Comparison of ENCODE assay signal across 14 cellular contexts in genomic region chr19:23436944-23437343, GRCh38. TPM values are rescaled to one million over a fixed set of nuclear protein-coding genes. Genes with fewer than 3 reads are reported as not detected.
DNase-seq lines count a peak whose midpoint lies in the region; FAIRE-seq and TF ChIP-seq lines count a peak whose summit lies in the region.
"Had no signal": no experiment of that assay in that cellular context is flagged by ENCODE, and none has a peak within 500 bp of the region (broad histone marks: within the 10 kb centered on the region; RNA-seq: fewer than 3 reads in every experiment).

No MANE protein-coding gene starts in this region.

- peak; percentile 29 for DNase-seq in BE2C
- DNase-seq in SK-MEL-5 (ENCODE audit: low read depth, low spot score), result peak; percentile 29
- no peak for DNase-seq in foreskin fibroblast
- no peak for DNase-seq in T-helper 2 cell treated with Interferon-gamma antibody and Interleukin-4, amounts not matched to agents 5 μg/mL and 100 μg/mL, for 36 hours (ENCODE audit: low spot score)
- no peak for DNase-seq in ACHN
- no peak for DNase-seq in coronary artery (ENCODE audit: low spot score)
- DNase-seq in D721Med (ENCODE audit: insufficient read length, low spot score), result no peak
- DNase-seq: activated naive CD4-positive, alpha-beta T cell treated with Interleukin-2 at 50 U/mL for 16 hours; CD8-positive, alpha-beta memory T cell; Peyer's patch; T-helper 9 cell had no signal

- no peaks in the 10 kb centered on the region for H3K27me3 ChIP-seq in BE2C
- H3K27me3 ChIP-seq: Peyer's patch had no signal

- H3K4me3 ChIP-seq in BE2C (ENCODE audit: low read depth, low read length) (no peak overlapping the region), GM12875 (ENCODE audit: low read depth, low read length) (no peak overlapping the region), foreskin fibroblast (ENCODE audit: low read depth in 1 of 2, low read length in 2 of 2) (no peak overlapping the region), coronary artery (no peak overlapping the region)
- H3K4me3 ChIP-seq: lung, Peyer's patch had no signal

- TF ChIP-seq CTCF in BE2C (IDR thresholded peaks at IDR 0.05; ENCODE audit: low read depth, low read length) (peak; percentile 55), GM12875 (IDR thresholded peaks at IDR 0.05; ENCODE audit: borderline replicate concordance, insufficient read depth, low read depth, low read length) (peak; percentile 47), foreskin fibroblast (IDR thresholded peaks at IDR 0.05; ENCODE audit: low read depth, low read length) (peak; percentile 20), coronary artery (IDR thresholded peaks at IDR 0.05) (no peak), D721Med (IDR thresholded peaks at IDR 0.05; ENCODE audit: insufficient read depth, missing control alignments) (no peak)

- in situ Hi-C loops in SK-MEL-5 (cut with HindIII; ENCODE audit: low pct_unique_long_range_greater_than_20kb, low sequenced_read_pairs) (no loop called here), ACHN (cut with HindIII; ENCODE audit: low pct_ligation_motif_present, low pct_unique_long_range_greater_than_20kb, low sequenced_read_pairs) (no loop called here)

- no peak overlapping the region for H3K27ac Mint-ChIP-seq in T-helper 2 cell treated with Interferon-gamma antibody and Interleukin-4, amounts not matched to agents 5 μg/mL and 100 μg/mL, for 36 hours
- H3K27ac Mint-ChIP-seq: CD8-positive, alpha-beta memory T cell had no signal

- H3K36me3 ChIP-seq in BE2C, result no peaks in the 10 kb centered on the region
- H3K36me3 ChIP-seq: Peyer's patch had no signal

- H3K4me3 Mint-ChIP-seq in T-helper 2 cell treated with Interferon-gamma antibody and Interleukin-4, amounts not matched to agents 5 μg/mL and 100 μg/mL, for 36 hours, result no peak overlapping the region
- H3K4me3 Mint-ChIP-seq: CD8-positive, alpha-beta memory T cell had no signal

- H3K36me3 Mint-ChIP-seq in T-helper 2 cell treated with Interferon-gamma antibody and Interleukin-4, amounts not matched to agents 5 μg/mL and 100 μg/mL, for 36 hours (ENCODE audit: low read depth), result peaks cover 2% of the 10 kb centered on the region

- no peaks in the 10 kb centered on the region for H3K4me1 Mint-ChIP-seq in T-helper 2 cell treated with Interferon-gamma antibody and Interleukin-4, amounts not matched to agents 5 μg/mL and 100 μg/mL, for 36 hours (ENCODE audit: low read depth)
- H3K4me1 Mint-ChIP-seq: CD8-positive, alpha-beta memory T cell had no signal

- no peaks in the 10 kb centered on the region for H3K27me3 Mint-ChIP-seq in T-helper 2 cell treated with Interferon-gamma antibody and Interleukin-4, amounts not matched to agents 5 μg/mL and 100 μg/mL, for 36 hours (ENCODE audit: low read depth)

- peaks cover 67% of the 10 kb centered on the region for H3K9me3 Mint-ChIP-seq in T-helper 2 cell treated with Interferon-gamma antibody and Interleukin-4, amounts not matched to agents 5 μg/mL and 100 μg/mL, for 36 hours

- no peak overlapping the region for H3K27ac ChIP-seq in coronary artery
- H3K27ac ChIP-seq: epithelial cell of prostate, Peyer's patch had no signal

- H3K4me1 ChIP-seq in BE2C, result no peaks in the 10 kb centered on the region
- H3K4me1 ChIP-seq: Peyer's patch had no signal

- no peaks in the 10 kb centered on the region for H3K9me3 ChIP-seq in BE2C

- FAIRE-seq in D721Med (lab: Jason Lieb, UNC), result no peak

RNA-seq across cellular contexts. Expression of gene ZNF91, which starts 41.7 kb away (rescaled TPM):
- 12.1 TPM for polyA plus RNA-seq in BE2C (2012; ENCODE audit: insufficient read depth, insufficient read length, low read depth)
- total RNA-seq in SK-MEL-5 (2014; rRNA removed; shearing (Covaris generic)), result 13.2 TPM in 2 replicates
- polyA plus RNA-seq in SK-MEL-5 (2015; cell fraction: cytosol; rRNA removed), result 5.7 and 8.9 TPM in 2 replicates
- polyA plus RNA-seq in SK-MEL-5 (2015; cell fraction: nucleus; rRNA removed), result 16.3 and 21.2 TPM in 2 replicates

Comparison
In these comparisons a context has a peak if more than half of its experiments do, and no peak if none do; other contexts are left out.
1. DNase-seq: peak in BE2C (single experiment) and SK-MEL-5 (single experiment); none in foreskin fibroblast (0 of 2), T-helper 2 cell treated with Interferon-gamma antibody and Interleukin-4, amounts not matched to agents 5 μg/mL and 100 μg/mL, for 36 hours (single experiment), ACHN (single experiment), coronary artery (single experiment) and D721Med (single experiment).
2. CTCF ChIP-seq: peak in BE2C (single experiment), GM12875 (single experiment) and foreskin fibroblast (single experiment); none in coronary artery (single experiment) and D721Med (single experiment).